Comparison of ENCODE assay signal across 8 cellular contexts in genomic region chr3:125585595-125586223, GRCh38. TPM values are rescaled to one million over a fixed set of nuclear protein-coding genes. Genes with fewer than 3 reads are reported as not detected.
DNase-seq lines count a peak whose midpoint lies in the region; ATAC-seq and TF ChIP-seq lines count a peak whose summit lies in the region.

No MANE protein-coding gene starts in this region.

- no peaks in the 10 kb centered on the region for H3K9me3 Mint-ChIP-seq in activated naive CD8-positive, alpha-beta T cell treated with anti-CD3 and anti-CD28 coated beads, Interleukin-2, amount 50 U/mL, for 24 hours

- peak; percentile 97 for TF ChIP-seq CTCF in OCI-LY7 (conservative IDR thresholded peaks at IDR 0.05; ENCODE audit: low read length)
- peak; percentile 84 for TF ChIP-seq CTCF in cardiac muscle cell (IDR thresholded peaks at IDR 0.05; ENCODE audit: low read depth, low read length)
- peak; percentile 84 for TF ChIP-seq CTCF in psoas muscle (IDR thresholded peaks at IDR 0.05)

- H3K4me2 ChIP-seq in OCI-LY7 (ENCODE audit: low read length) = no peak overlapping the region

- peaks cover 25% of the 10 kb centered on the region; the same call in 1 of the 2 replicates for H3K79me2 ChIP-seq in OCI-LY7 (ENCODE audit: insufficient read depth, low read depth, low read length)

- H3K4me3 Mint-ChIP-seq in activated naive CD8-positive, alpha-beta T cell treated with anti-CD3 and anti-CD28 coated beads, Interleukin-2, amount 50 U/mL, for 24 hours = no peak overlapping the region

- intact Hi-C loops in OCI-LY7 (cut with micrococcal nuclease; ENCODE audit: unreplicated experiment) = loop anchor here (5.0 to 10.0 kb wide), 2 partner anchors 658 to 821 kb away; no protein-coding TSS in a partner anchor
- intact Hi-C loops in psoas muscle (cut with DNase I) = loop anchor here in 1 of 2 donors (10.0 kb wide), 2 partner anchors 61 to 591 kb away; partner anchors contain the start of gene SNX4

- H3K4me1 ChIP-seq in OCI-LY7 (ENCODE audit: insufficient read depth, low read length, poor library complexity, severe bottlenecking) = peaks cover 22% of the 10 kb centered on the region
- peaks cover 9% of the 10 kb centered on the region for H3K4me1 ChIP-seq in cardiac muscle cell (ENCODE audit: low read depth)
- peaks cover 56% of the 10 kb centered on the region for H3K4me1 ChIP-seq in psoas muscle

- POLR2A ChIA-PET in OCI-LY7 (lab: Charles Lee) = interaction anchor here (0.6 to 1.2 kb wide), 7 partner anchors 9 to 827 kb away, joined by 3 to 4 read pairs (median 3); no protein-coding TSS in a partner anchor

- DNase-seq in DMS53 treated with DMSO at 0.1 percent for 48 hours (lab: John Stamatoyannopoulos, UW; ENCODE audit: unreplicated experiment) (peak; percentile 32), HuH-7 (ENCODE audit: low spot score) (peak; percentile 61), OCI-LY7 (ENCODE audit: low spot score) (peak; percentile 48), cardiac muscle cell (ENCODE audit: low read depth in 1 of 2, low spot score in 1 of 2) (peak; percentile 63 to 88), psoas muscle (peak in 1 of 2 donors; percentile 23)
- DNase-seq in activated naive CD8-positive, alpha-beta T cell treated with anti-CD3 and anti-CD28 coated beads, Interleukin-2, amount 50 U/mL, for 24 hours = peak; percentile 50

- no peaks in the 10 kb centered on the region for H3K9me2 ChIP-seq in OCI-LY7 (ENCODE audit: insufficient read depth, low read length)

- 0 to 5% (median 3%) methylated on average over 1 of the region's 1 CpG for WGBS in psoas muscle, 3 donors

- H3K27me3 ChIP-seq in cardiac muscle cell (no peaks in the 10 kb centered on the region), psoas muscle (ENCODE audit: insufficient read depth in 3 of 3, low read length in 2 of 3) (no peaks in the 10 kb centered on the region)

- H3K4me3 ChIP-seq in OCI-LY7 (ENCODE audit: low read depth, low read length, poor library complexity, severe bottlenecking) = no peak overlapping the region
- H3K4me3 ChIP-seq in cardiac muscle cell = no peak overlapping the region
- no peak overlapping the region for H3K4me3 ChIP-seq in psoas muscle

- H3K27ac Mint-ChIP-seq in activated naive CD8-positive, alpha-beta T cell treated with anti-CD3 and anti-CD28 coated beads, Interleukin-2, amount 50 U/mL, for 24 hours = no peak overlapping the region

- H3K36me3 Mint-ChIP-seq in activated naive CD8-positive, alpha-beta T cell treated with anti-CD3 and anti-CD28 coated beads, Interleukin-2, amount 50 U/mL, for 24 hours (ENCODE audit: low read depth) = peaks cover 4% of the 10 kb centered on the region

- H4K20me1 ChIP-seq in OCI-LY7 (ENCODE audit: insufficient read depth, low read length) = no peaks in the 10 kb centered on the region; the same call in none of the 2 replicates

- no TSS peak for BruUV-seq in OCI-LY7 (replicated peaks; lab: Mats Ljungman, UMichigan)

- no peak for ATAC-seq in activated naive CD8-positive, alpha-beta T cell treated with anti-CD3 and anti-CD28 coated beads, Interleukin-2, amount 50 U/mL, for 24 hours
- ATAC-seq in psoas muscle (peak; percentile 73 to 84 (median 78)), HG03469 (IDR thresholded peaks at IDR 0.05; ENCODE audit: unreplicated experiment) (no peak), HG03571 (IDR thresholded peaks at IDR 0.05; ENCODE audit: unreplicated experiment) (no peak)

- peaks cover 23% of the 10 kb centered on the region for H3K4me1 Mint-ChIP-seq in activated naive CD8-positive, alpha-beta T cell treated with anti-CD3 and anti-CD28 coated beads, Interleukin-2, amount 50 U/mL, for 24 hours

- H3K27ac ChIP-seq in OCI-LY7 (ENCODE audit: low read depth, low read length, poor library complexity, severe bottlenecking) = no peak overlapping the region
- no peak overlapping the region for H3K27ac ChIP-seq in cardiac muscle cell
- no peak overlapping the region for H3K27ac ChIP-seq in psoas muscle

- H3K36me3 ChIP-seq in OCI-LY7 (ENCODE audit: insufficient read depth, low read length) (peaks cover 6% of the 10 kb centered on the region), cardiac muscle cell (no peaks in the 10 kb centered on the region), psoas muscle (ENCODE audit: insufficient read depth in 1 of 2, low read depth in 1 of 2) (peaks cover 0 to 48% of the 10 kb centered on the region in 2 donors)

- H3K9me3 ChIP-seq in OCI-LY7 (ENCODE audit: low read length) (no peaks in the 10 kb centered on the region), cardiac muscle cell (ENCODE audit: low read depth) (no peaks in the 10 kb centered on the region), psoas muscle (no peaks in the 10 kb centered on the region)

- CTCF ChIA-PET in OCI-LY7 (lab: Charles Lee; ENCODE audit: unreplicated experiment) = no interaction called here

- no peak overlapping the region for H2AFZ ChIP-seq in OCI-LY7 (ENCODE audit: low read length)

- no peaks in the 10 kb centered on the region for H3K27me3 Mint-ChIP-seq in activated naive CD8-positive, alpha-beta T cell treated with anti-CD3 and anti-CD28 coated beads, Interleukin-2, amount 50 U/mL, for 24 hours

RNA-seq across cellular contexts. Expression of gene OSBPL11, which starts 9.6 kb away (rescaled TPM):
- total RNA-seq in OCI-LY7 (2014; rRNA removed; shearing (Covaris generic)) = 7.1 TPM in 2 replicates
- total RNA-seq in OCI-LY7 (2022) (15.5 TPM in 2 replicates), cardiac muscle cell (6.6 and 8.4 TPM in 2 replicates), psoas muscle (10 to 100 TPM; 24.1 to 74.7 (median 50.1) TPM)
- polyA plus RNA-seq in cardiac muscle cell (7.9 and 10.9 TPM in 2 replicates), psoas muscle (10 to 100 TPM; 15.1 to 57.3 (median 36.9) TPM)

Comparison
In these comparisons a context has a peak if more than half of its experiments do, and no peak if none do; other contexts are left out.
1. ATAC-seq: peak in psoas muscle (4 of 4); none in activated naive CD8-positive, alpha-beta T cell treated with anti-CD3 and anti-CD28 coated beads, Interleukin-2, amount 50 U/mL, for 24 hours (single experiment), HG03469 (single experiment) and HG03571 (single experiment).
2. Peak in every context shown above with its lines, with median percentiles within 50 percentile points of each other: CTCF ChIP-seq.